20 cellular contexts compared by ENCODE assay signal in the genomic region with DNA sequence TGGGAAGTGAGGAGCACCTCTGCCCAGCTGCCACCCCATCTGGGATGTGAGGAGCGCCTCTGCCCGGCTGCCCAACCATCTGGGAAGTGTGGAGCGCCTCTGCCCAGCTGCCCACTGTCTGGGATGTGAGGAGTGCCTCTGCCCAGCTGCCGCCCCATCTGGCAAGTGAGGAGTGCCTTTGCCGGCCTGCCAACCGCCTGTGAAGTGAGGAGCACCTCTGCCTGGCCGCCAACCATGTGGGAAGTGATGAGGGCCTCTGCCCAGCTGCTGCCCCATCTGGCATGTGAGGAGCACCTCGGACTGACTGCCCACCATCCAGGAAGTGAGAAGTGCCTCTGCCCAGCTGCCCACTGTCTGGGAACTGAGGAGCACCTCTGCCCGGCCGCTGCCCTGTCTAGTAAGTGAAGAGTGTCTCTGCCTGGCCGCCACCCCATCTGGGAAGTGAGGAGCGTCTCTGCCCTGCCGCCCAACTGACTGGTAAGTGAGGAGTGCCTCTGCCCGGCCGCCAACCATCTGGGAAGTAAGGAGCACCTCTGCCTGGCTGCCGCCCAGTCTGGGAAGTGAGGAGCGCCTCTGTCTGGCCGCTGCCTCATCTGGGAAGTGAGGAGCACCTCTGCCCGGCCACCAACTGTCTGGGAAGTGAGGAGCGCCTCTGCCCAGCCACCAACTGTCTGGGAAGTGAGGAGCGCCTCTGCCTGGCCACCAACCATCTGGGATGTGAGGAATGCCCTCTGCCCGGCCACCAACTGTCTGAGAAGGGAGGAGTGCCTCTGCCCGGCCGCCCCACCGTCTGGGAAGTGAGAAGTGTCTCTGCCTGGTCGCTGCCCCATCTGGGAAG. TPM values are rescaled to one million over a fixed set of nuclear protein-coding genes. Genes with fewer than 3 reads are reported as not detected.
DNase-seq lines count a peak whose midpoint lies in the region; ATAC-seq and TF ChIP-seq lines count a peak whose summit lies in the region.
"Had no signal": no experiment of that assay in that cellular context is flagged by ENCODE, and none has a peak within 500 bp of the region (broad histone marks: within the 10 kb centered on the region; RNA-seq: fewer than 3 reads in every experiment).

No MANE protein-coding gene starts in this region.

- H3K18ac ChIP-seq in neuronal stem cell (ENCODE audit: low read length) = no peak overlapping the region

- H3K27me3 ChIP-seq in right cardiac atrium (ENCODE audit: control insufficient read depth, insufficient read depth) (no peaks in the 10 kb centered on the region), heart right ventricle (no peaks in the 10 kb centered on the region), neuronal stem cell (ENCODE audit: control insufficient read depth in 3 of 3, insufficient read depth in 3 of 3, low read depth in 1 of 3, low read length in 3 of 3) (no peaks in the 10 kb centered on the region), upper lobe of right lung (no peaks in the 10 kb centered on the region)
- H3K27me3 ChIP-seq: BE2C had no signal

- no peak overlapping the region for H2BK12ac ChIP-seq in neuronal stem cell (ENCODE audit: low read length)

- H3K27ac Mint-ChIP-seq in endothelial cell (ENCODE audit: unreplicated experiment) = peak overlapping the region; percentile 64
- H3K27ac Mint-ChIP-seq: CD4-positive, alpha-beta T cell had no signal

- H3K9me3 ChIP-seq in right cardiac atrium (ENCODE audit: control insufficient read depth, low read length) (no peaks in the 10 kb centered on the region), heart right ventricle (peaks cover 0 to 3% (median 0%) of the 10 kb centered on the region in 11 donors), neuronal stem cell (replicated peaks in 1 of 2; ENCODE audit: control insufficient read depth in 2 of 2, insufficient read depth in 1 of 2, low read depth in 1 of 2, low read length in 2 of 2) (no peaks in the 10 kb centered on the region), upper lobe of right lung (no peaks in the 10 kb centered on the region)
- H3K9me3 ChIP-seq: BE2C, HAP-1 had no signal

- H3K23ac ChIP-seq in neuronal stem cell (ENCODE audit: low read depth, low read length, poor library complexity) = no peak overlapping the region

- H3K27ac ChIP-seq in right cardiac atrium (ENCODE audit: low read length) (no peak overlapping the region), heart right ventricle (no peak overlapping the region), neuronal stem cell (replicated peaks; ENCODE audit: low read length) (no peak overlapping the region), upper lobe of right lung (no peak overlapping the region)
- H3K27ac ChIP-seq: GM23248 had no signal

- 91% methylated on average over 26 of the region's 26 CpGs for WGBS in right cardiac atrium
- 87 to 91% methylated on average over 26 of the region's 26 CpGs for WGBS in heart right ventricle, 2 donors
- no CpG with 5 or more reads among the region's 26 CpGs for WGBS in neuronal stem cell (ENCODE audit: extremely low coverage in 2 of 2, insufficient read length in 2 of 2, insufficient replicate concordance in 1 of 2), 2 donors

- H3K4me3 Mint-ChIP-seq in endothelial cell (ENCODE audit: unreplicated experiment) = peak overlapping the region; percentile 86
- H3K4me3 Mint-ChIP-seq: CD4-positive, alpha-beta T cell had no signal

- H3K27me3 Mint-ChIP-seq in endothelial cell (ENCODE audit: unreplicated experiment) = peaks cover 11% of the 10 kb centered on the region
- H3K27me3 Mint-ChIP-seq: CD4-positive, alpha-beta T cell had no signal

- H3K4me3 ChIP-seq in right cardiac atrium (ENCODE audit: low read length) (no peak overlapping the region), heart right ventricle (no peak overlapping the region), neuronal stem cell (ENCODE audit: low read length in 2 of 2) (peak overlapping the region in 1 of 2 donors; percentile 34), upper lobe of right lung (no peak overlapping the region)
- H3K4me3 ChIP-seq: GM12878, GM23248, HAP-1 had no signal

- DNase-seq in right cardiac atrium = peak in 2 of 3 donors; percentile 47 to 50
- DNase-seq in heart right ventricle = no peak
- DNase-seq in endothelial cell (ENCODE audit: low spot score) = no peak
- no peak for DNase-seq in neuronal stem cell (ENCODE audit: low spot score)
- DNase-seq in upper lobe of right lung = peak; percentile 46
- no peak for DNase-seq in activated effector memory CD4-positive, alpha-beta T cell treated with Interleukin-2 at 50 U/mL for 16 hours
- DNase-seq in NCI-H2196 (lab: John Stamatoyannopoulos, UW; ENCODE audit: unreplicated experiment) = no peak
- no peak for DNase-seq in SK-N-DZ (ENCODE audit: low spot score)
- DNase-seq: ACHN; BE2C; C1 segment of cervical spinal cord; Caco-2; CD4-positive, alpha-beta T cell; DMS53; DND-41; EL; GM23248 had no signal

- H3K4me1 ChIP-seq in right cardiac atrium (ENCODE audit: control insufficient read depth, insufficient read depth, low read length) (no peaks in the 10 kb centered on the region), heart right ventricle (peaks cover 0 to 35% (median 0%) of the 10 kb centered on the region in 9 donors), neuronal stem cell (ENCODE audit: control insufficient read depth in 2 of 2, insufficient read depth in 1 of 2, low read depth in 1 of 2, low read length in 2 of 2) (no peaks in the 10 kb centered on the region), upper lobe of right lung (peaks cover 16% of the 10 kb centered on the region)
- H3K4me1 ChIP-seq: BE2C, HAP-1 had no signal

- H3K9me3 Mint-ChIP-seq in endothelial cell (ENCODE audit: unreplicated experiment) = peaks cover 4% of the 10 kb centered on the region
- H3K9me3 Mint-ChIP-seq: CD4-positive, alpha-beta T cell had no signal

- H2AFZ ChIP-seq in neuronal stem cell (ENCODE audit: low read length) = no peak overlapping the region
- H2AFZ ChIP-seq: GM23248 had no signal

- ATAC-seq in right cardiac atrium (no peak), heart right ventricle (no peak), upper lobe of right lung (no peak)
- ATAC-seq: GM12878 had no signal

- H2BK5ac ChIP-seq in neuronal stem cell (ENCODE audit: low read length) = no peak overlapping the region

- H3K4me2 ChIP-seq in neuronal stem cell (ENCODE audit: insufficient read depth, low read length, poor library complexity, severe bottlenecking) = no peak overlapping the region

- peaks cover 56% of the 10 kb centered on the region for H3K36me3 Mint-ChIP-seq in endothelial cell (ENCODE audit: low read depth, unreplicated experiment)

- no peak overlapping the region for H3K9ac ChIP-seq in neuronal stem cell (ENCODE audit: low read depth, low read length, poor library complexity)
- H3K9ac ChIP-seq: GM23248 had no signal

- no peak overlapping the region for H3K4ac ChIP-seq in neuronal stem cell (ENCODE audit: low read length)

- H2BK120ac ChIP-seq in neuronal stem cell (ENCODE audit: low read depth, low read length) = no peak overlapping the region

- H2AK5ac ChIP-seq in neuronal stem cell (ENCODE audit: low read depth, low read length) = no peak overlapping the region

- peak overlapping the region; percentile 17 for H3K14ac ChIP-seq in neuronal stem cell (ENCODE audit: low read length)

- peaks cover 0 to 4% (median 0%) of the 10 kb centered on the region in 9 donors for H3K36me3 ChIP-seq in heart right ventricle
- H3K36me3 ChIP-seq in neuronal stem cell (replicated peaks in 1 of 2; ENCODE audit: control insufficient read depth in 2 of 2, insufficient read depth in 2 of 2, low read length in 2 of 2) = peaks cover 0 to 3% of the 10 kb centered on the region in 2 donors
- no peaks in the 10 kb centered on the region for H3K36me3 ChIP-seq in upper lobe of right lung
- H3K36me3 ChIP-seq: HAP-1 had no signal

- peaks cover 57% of the 10 kb centered on the region for H3K4me1 Mint-ChIP-seq in endothelial cell (ENCODE audit: unreplicated experiment)

- no peak overlapping the region for H4K8ac ChIP-seq in neuronal stem cell (ENCODE audit: low read depth, low read length)

- no peaks in the 10 kb centered on the region for H3K79me1 ChIP-seq in neuronal stem cell (ENCODE audit: low read depth, low read length)

- no peak overlapping the region for H4K91ac ChIP-seq in neuronal stem cell (ENCODE audit: low read depth, low read length, poor library complexity)

- TF ChIP-seq CTCF in heart right ventricle (IDR thresholded peaks at IDR 0.05) (no peak), endothelial cell (IDR thresholded peaks at IDR 0.05; ENCODE audit: unreplicated experiment) (no peak), upper lobe of right lung (IDR thresholded peaks at IDR 0.05) (no peak)

- H2BK15ac ChIP-seq in neuronal stem cell (ENCODE audit: low read length) = no peak overlapping the region

- intact Hi-C loops in right cardiac atrium (cut with DNase I) = no loop called here
- intact Hi-C loops in heart right ventricle (cut with DNase I) = no loop called here
- intact Hi-C loops in upper lobe of right lung (cut with DNase I) = no loop called here

RNA-seq across cellular contexts. Expression of a gene that starts 22.6 kb away (rescaled TPM):
- 1 to 10 TPM; 4.0 to 9.7 (median 5.7) TPM for total RNA-seq in right cardiac atrium
- polyA plus RNA-seq in right cardiac atrium = 2.5 TPM
- total RNA-seq in heart right ventricle = 1 to 10 TPM; 1.4 to 6.7 (median 2.7) TPM
- 1 to 10 TPM; 1.7 to 2.3 TPM for polyA plus RNA-seq in heart right ventricle
- 104 TPM for total RNA-seq in endothelial cell (ENCODE audit: unreplicated experiment)
- polyA plus RNA-seq in neuronal stem cell (2013, experiment 1 of 2) = 21.2 TPM
- polyA plus RNA-seq in neuronal stem cell (2013, experiment 2 of 2) = 18.9 TPM
- 13.3 TPM for total RNA-seq in upper lobe of right lung
- polyA plus RNA-seq in SK-N-DZ (2014; cell fraction: cytosol; rRNA removed) = 1.1 and 2.9 TPM in 2 replicates
- polyA plus RNA-seq in SK-N-DZ (2014; cell fraction: nucleus; rRNA removed) = 0.08 and 0.44 TPM in 2 replicates
- total RNA-seq: G401 had no signal

Comparison
In these comparisons a context has a peak if more than half of its experiments do, and no peak if none do; other contexts are left out.
1. DNase-seq: peak in right cardiac atrium (2 of 3) and upper lobe of right lung (single experiment); none in heart right ventricle (0 of 2), endothelial cell (single experiment), neuronal stem cell (single experiment), activated effector memory CD4-positive, alpha-beta T cell treated with Interleukin-2 at 50 U/mL for 16 hours (single experiment), NCI-H2196 (single experiment) and SK-N-DZ (single experiment).